21 cellular contexts compared by ENCODE assay signal in genomic region chr15:72982750-72983149, GRCh38.
A peak's percentile ranks its signal among the peaks of the same experiment; 100 is the strongest.
DNase-seq lines count a peak whose midpoint lies in the region; ATAC-seq and TF ChIP-seq lines count a peak whose summit lies in the region.
"Had no signal": no experiment of that assay in that cellular context is flagged by ENCODE, and none has a peak within 500 bp of the region (broad histone marks: within the 10 kb centered on the region; RNA-seq: fewer than 3 reads in every experiment).

No MANE protein-coding gene starts in this region.

- intact Hi-C loops in sigmoid colon (cut with DNase I) = no loop called here

- H3K27ac ChIP-seq in GM23248 = no peak overlapping the region
- peak overlapping the region in 3 of 4 donors; percentile 22 to 53 (median 45) for H3K27ac ChIP-seq in gastroesophageal sphincter
- H3K27ac ChIP-seq in sigmoid colon = peak overlapping the region; percentile 10 to 58 (median 38)
- H3K27ac ChIP-seq: BLaER1 treated with 17β-estradiol and CSF1 and Interleukin-3, amounts not matched to agents 10 nM and 100 nM had no signal

- no peaks in the 10 kb centered on the region for H3K9me3 Mint-ChIP-seq in activated CD4-positive, alpha-beta memory T cell treated with anti-CD3 and anti-CD28 coated beads, Interleukin-2, amount 10 ng/mL, durations not matched to agents 7 days and 5 days
- H3K9me3 Mint-ChIP-seq: GM23338 had no signal

- no peaks in the 10 kb centered on the region for H3K79me2 ChIP-seq in GM23248 (ENCODE audit: insufficient read depth)

- TF ChIP-seq EP300 in gastroesophageal sphincter (IDR thresholded peaks at IDR 0.05) (no peak), sigmoid colon (IDR thresholded peaks at IDR 0.05) (no peak)

- no peaks in the 10 kb centered on the region for H3K9me2 ChIP-seq in GM23248 (ENCODE audit: insufficient read depth)

- no peaks in the 10 kb centered on the region for H3F3A ChIP-seq in GM23248 (ENCODE audit: insufficient read depth)

- DNase-seq in GM23248 = peak; percentile 36
- peak; percentile 15 for DNase-seq in astrocyte of the spinal cord (ENCODE audit: low read depth, low spot score)
- no peak for DNase-seq in sigmoid colon
- DNase-seq in activated CD4-positive, alpha-beta T cell treated with anti-CD3 and anti-CD28 coated beads, Interleukin-2, amount 50 U/mL, for 1 hour = no peak
- DNase-seq in activated CD4-positive, alpha-beta memory T cell treated with anti-CD3 and anti-CD28 coated beads, Interleukin-2, amount 10 ng/mL, durations not matched to agents 7 days and 5 days = no peak
- DNase-seq in central memory CD4-positive, alpha-beta T cell = no peak
- DNase-seq: CD4-positive, alpha-beta memory T cell; DMS153; HCEC 1CT; KG1; NCI-H1092 treated with DMSO at 0.1 percent for 48 hours; NCI-H146; NCI-H2029 treated with DMSO at 0.1 percent for 48 hours; NCI-H345; NCI-H524 treated with DMSO at 0.1 percent for 48 hours; NCI-H82; SIG-M5 had no signal

- TF ChIP-seq CTCF in astrocyte of the spinal cord (IDR thresholded peaks at IDR 0.05; ENCODE audit: low read depth, low read length) = no peak
- no peak for TF ChIP-seq CTCF in gastroesophageal sphincter (IDR thresholded peaks at IDR 0.05)
- TF ChIP-seq CTCF in sigmoid colon (IDR thresholded peaks at IDR 0.05) = no peak

- H3K4me2 ChIP-seq in GM23248 (ENCODE audit: unreplicated experiment) = no peak overlapping the region
- H3K4me2 ChIP-seq: BLaER1 treated with 17β-estradiol and CSF1 and Interleukin-3, amounts not matched to agents 10 nM and 100 nM; GM23338 had no signal

- H4K20me1 ChIP-seq in GM23248 (ENCODE audit: insufficient read depth) = no peaks in the 10 kb centered on the region
- H4K20me1 ChIP-seq: BLaER1 treated with 17β-estradiol and CSF1 and Interleukin-3, amounts not matched to agents 10 nM and 100 nM had no signal

- TF ChIP-seq POLR2A in gastroesophageal sphincter (IDR thresholded peaks at IDR 0.05) (no peak), sigmoid colon (IDR thresholded peaks at IDR 0.05) (no peak)

- no peaks in the 10 kb centered on the region for H3K36me3 Mint-ChIP-seq in activated CD4-positive, alpha-beta memory T cell treated with anti-CD3 and anti-CD28 coated beads, Interleukin-2, amount 10 ng/mL, durations not matched to agents 7 days and 5 days (ENCODE audit: low read depth)
- H3K36me3 Mint-ChIP-seq: CD4-positive, alpha-beta memory T cell had no signal

- peaks cover 40% of the 10 kb centered on the region for H3K27me3 Mint-ChIP-seq in activated CD4-positive, alpha-beta memory T cell treated with anti-CD3 and anti-CD28 coated beads, Interleukin-2, amount 10 ng/mL, durations not matched to agents 7 days and 5 days

- in situ Hi-C loops in GM23248 (cut with MboI) (no loop called here), astrocyte of the spinal cord (cut with HindIII; ENCODE audit: low sequenced_read_pairs) (no loop called here)

- H3K4me3 ChIP-seq in GM23248 = no peak overlapping the region
- no peak overlapping the region for H3K4me3 ChIP-seq in astrocyte of the spinal cord (ENCODE audit: low read depth, low read length)
- no peak overlapping the region for H3K4me3 ChIP-seq in gastroesophageal sphincter
- H3K4me3 ChIP-seq in sigmoid colon = no peak overlapping the region
- H3K4me3 ChIP-seq: BLaER1 treated with 17β-estradiol and CSF1 and Interleukin-3, amounts not matched to agents 10 nM and 100 nM; GM23338 had no signal

- ATAC-seq in gastroesophageal sphincter = peak; percentile 34
- ATAC-seq: GM23338, Panc1 had no signal

- no peaks in the 10 kb centered on the region for H3K36me3 ChIP-seq in GM23248 (ENCODE audit: low read depth)
- no peaks in the 10 kb centered on the region for H3K36me3 ChIP-seq in gastroesophageal sphincter
- H3K36me3 ChIP-seq in sigmoid colon = no peaks in the 10 kb centered on the region
- H3K36me3 ChIP-seq: BLaER1 treated with 17β-estradiol and CSF1 and Interleukin-3, amounts not matched to agents 10 nM and 100 nM had no signal

- CTCF ChIA-PET in activated CD4-positive, alpha-beta memory T cell treated with anti-CD3 and anti-CD28 coated beads, Interleukin-2, amount 10 ng/mL, durations not matched to agents 7 days and 5 days (lab: Charles Lee) = no interaction called here

- no peak overlapping the region for H3K9ac ChIP-seq in GM23248
- H3K9ac ChIP-seq: BLaER1 treated with 17β-estradiol and CSF1 and Interleukin-3, amounts not matched to agents 10 nM and 100 nM had no signal

- 8 to 17% methylated on average over 1 of the region's 1 CpG for WGBS in GM23248 (ENCODE audit: low coverage in 1 of 2, low lambda C conversion rate in 2 of 2, missing lambda C conversion rate in 2 of 2), 2 experiments
- 29 to 30% methylated on average over 1 of the region's 1 CpG for WGBS in gastroesophageal sphincter (ENCODE audit: low coverage in 1 of 2), 2 donors
- 84 to 95% methylated on average over 1 of the region's 1 CpG for WGBS in sigmoid colon, 2 donors

- no peak overlapping the region for H3K4me3 Mint-ChIP-seq in activated CD4-positive, alpha-beta memory T cell treated with anti-CD3 and anti-CD28 coated beads, Interleukin-2, amount 10 ng/mL, durations not matched to agents 7 days and 5 days
- H3K4me3 Mint-ChIP-seq: CD4-positive, alpha-beta memory T cell; GM23338 had no signal

- H3K9me3 ChIP-seq in GM23248 (ENCODE audit: low read depth) (no peaks in the 10 kb centered on the region), gastroesophageal sphincter (peaks cover 0 to 11% (median 0%) of the 10 kb centered on the region in 3 donors), sigmoid colon (no peaks in the 10 kb centered on the region)

- no peak overlapping the region for H3K27ac Mint-ChIP-seq in activated CD4-positive, alpha-beta memory T cell treated with anti-CD3 and anti-CD28 coated beads, Interleukin-2, amount 10 ng/mL, durations not matched to agents 7 days and 5 days
- H3K27ac Mint-ChIP-seq: CD4-positive, alpha-beta memory T cell; GM23338 had no signal

- no peaks in the 10 kb centered on the region for H3K4me1 ChIP-seq in GM23248 (ENCODE audit: insufficient read depth)
- H3K4me1 ChIP-seq in gastroesophageal sphincter = no peaks in the 10 kb centered on the region
- H3K4me1 ChIP-seq in sigmoid colon = peaks cover 0 to 25% (median 14%) of the 10 kb centered on the region in 4 donors
- H3K4me1 ChIP-seq: BLaER1 treated with 17β-estradiol and CSF1 and Interleukin-3, amounts not matched to agents 10 nM and 100 nM had no signal

- POLR2A ChIA-PET in activated CD4-positive, alpha-beta memory T cell treated with anti-CD3 and anti-CD28 coated beads, Interleukin-2, amount 10 ng/mL, durations not matched to agents 7 days and 5 days (lab: Charles Lee) = no interaction called here

- no peaks in the 10 kb centered on the region for H3K4me1 Mint-ChIP-seq in activated CD4-positive, alpha-beta memory T cell treated with anti-CD3 and anti-CD28 coated beads, Interleukin-2, amount 10 ng/mL, durations not matched to agents 7 days and 5 days
- H3K4me1 Mint-ChIP-seq: CD4-positive, alpha-beta memory T cell had no signal

- H2AFZ ChIP-seq in GM23248 = no peak overlapping the region
- H2AFZ ChIP-seq: GM23338 had no signal

- H3K27me3 ChIP-seq in GM23248 (replicated peaks; ENCODE audit: insufficient read depth) (peaks cover 4% of the 10 kb centered on the region; the same call in 1 of the 2 replicates), gastroesophageal sphincter (no peaks in the 10 kb centered on the region), sigmoid colon (no peaks in the 10 kb centered on the region)
- H3K27me3 ChIP-seq: BLaER1 treated with 17β-estradiol and CSF1 and Interleukin-3, amounts not matched to agents 10 nM and 100 nM had no signal

Comparison
In these comparisons a context has a peak if more than half of its experiments do, and no peak if none do; other contexts are left out.
1. DNase-seq: peak in GM23248 (single experiment) and astrocyte of the spinal cord (single experiment); none in sigmoid colon (single experiment), activated CD4-positive, alpha-beta T cell treated with anti-CD3 and anti-CD28 coated beads, Interleukin-2, amount 50 U/mL, for 1 hour (single experiment), activated CD4-positive, alpha-beta memory T cell treated with anti-CD3 and anti-CD28 coated beads, Interleukin-2, amount 10 ng/mL, durations not matched to agents 7 days and 5 days (single experiment) and central memory CD4-positive, alpha-beta T cell (single experiment).